Comparison of ENCODE assay signal across 11 cellular contexts in the genomic region with DNA sequence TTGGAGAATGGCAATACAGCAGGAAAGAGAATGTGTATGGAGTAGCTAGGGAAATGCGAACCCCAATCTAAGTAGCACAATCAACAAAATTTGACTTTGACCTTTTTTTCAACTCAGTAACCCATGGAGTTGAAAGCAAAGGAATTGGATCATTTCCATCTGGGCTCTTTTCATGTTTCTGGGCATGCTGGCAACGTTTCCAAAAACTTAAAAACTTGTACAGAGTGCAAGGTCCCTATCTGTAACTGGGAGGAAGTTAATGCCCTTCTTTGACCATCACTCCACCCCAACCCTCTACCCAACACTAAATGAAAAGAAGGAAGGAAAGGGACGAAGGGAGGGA. TPM values are rescaled to one million over a fixed set of nuclear protein-coding genes. Genes with fewer than 3 reads are reported as not detected.
DNase-seq lines count a peak whose midpoint lies in the region; ATAC-seq and TF ChIP-seq lines count a peak whose summit lies in the region.
"Had no signal": no experiment of that assay in that cellular context is flagged by ENCODE, and none has a peak within 500 bp of the region (broad histone marks: within the 10 kb centered on the region; RNA-seq: fewer than 3 reads in every experiment).

No MANE protein-coding gene starts in this region.

- H3K27ac ChIP-seq in ACC112 (ENCODE audit: low read depth, low read length) = no peak overlapping the region; the same call in 1 of the 2 replicates
- H3K27ac ChIP-seq in HCT116 (ENCODE audit: low read depth, low read length) = peak overlapping the region; percentile 55; the same call in 1 of the 2 replicates

- TF ChIP-seq CTCF in HCT116 (IDR thresholded peaks at IDR 0.05 in 2 of 3, conservative IDR thresholded peaks at IDR 0.05 in 1 of 3; ENCODE audit: borderline replicate concordance in 1 of 3, insufficient read depth in 1 of 3, low read depth in 2 of 3, low read length in 2 of 3) = no peak
- no peak for TF ChIP-seq CTCF in nephron progenitor cell (IDR thresholded peaks at IDR 0.05)

- H3K4me3 ChIP-seq in ACC112 (ENCODE audit: low read depth, low read length) (peak overlapping the region; percentile 93), HCT116 (replicated peaks in 1 of 2; ENCODE audit: low read depth in 1 of 2, low read length in 2 of 2) (peak overlapping the region; percentile 44 to 87; a peak in 3 of 4 replicates)

- DNase-seq in HCT116 (ENCODE audit: low read depth, low spot score) (no peak), nephron progenitor cell (no peak), NCI-H187 (lab: John Stamatoyannopoulos, UW) (no peak), RPMI8226 (no peak)
- DNase-seq in activated T-helper 2 cell treated with anti-CD3 and anti-CD28 coated beads, Interferon-gamma antibody, Interleukin-2, Interleukin-4, amounts not matched to agents 10 μg/mL and 5 μg/mL and 100 μg/mL, durations not matched to agents 14 hours and 24 hours and 36 hours (ENCODE audit: low spot score) = no peak
- DNase-seq: COR-L47; stimulated activated CD4-positive, alpha-beta T cell treated with anti-CD3 and anti-CD28 coated beads, Interleukin-4, amount 100 ng/mL, for 1 hour had no signal

- BruUV-seq in HCT116 (replicated peaks; lab: Mats Ljungman, UMichigan) = no TSS peak

- H3K9me3 ChIP-seq in HCT116 (ENCODE audit: control insufficient read depth in 1 of 2, insufficient read depth in 1 of 2, low read depth in 1 of 2, low read length in 2 of 2) = no peaks in the 10 kb centered on the region
- H3K9me3 ChIP-seq: esophagus muscularis mucosa had no signal

- peak overlapping the region; percentile 94; the same call in 1 of the 2 replicates for H3K9ac ChIP-seq in HCT116 (ENCODE audit: low read length)

- H3K4me2 ChIP-seq in HCT116 (ENCODE audit: low read length) = peak overlapping the region; percentile 89

- H3K4me1 Mint-ChIP-seq in activated naive CD8-positive, alpha-beta T cell (ENCODE audit: low read depth) = peaks cover 19% of the 10 kb centered on the region
- H3K4me1 Mint-ChIP-seq in nephron progenitor cell = peaks cover 12% of the 10 kb centered on the region
- H3K4me1 Mint-ChIP-seq in activated T-helper 2 cell treated with anti-CD3 and anti-CD28 coated beads, Interferon-gamma antibody, Interleukin-2, Interleukin-4, amounts not matched to agents 10 μg/mL and 5 μg/mL and 100 μg/mL, durations not matched to agents 14 hours and 24 hours and 36 hours (ENCODE audit: low read depth) = peaks cover 16% of the 10 kb centered on the region

- ATAC-seq in HCT116 (no peak), HG03280 (IDR thresholded peaks at IDR 0.05; ENCODE audit: unreplicated experiment) (no peak)

- H4K20me1 ChIP-seq in HCT116 (ENCODE audit: insufficient read depth) = no peaks in the 10 kb centered on the region

- POLR2A ChIA-PET in HCT116 (lab: Charles Lee) = no interaction called here

- no peaks in the 10 kb centered on the region for H3K9me3 Mint-ChIP-seq in activated naive CD8-positive, alpha-beta T cell (ENCODE audit: low read depth)
- peaks cover 4% of the 10 kb centered on the region for H3K9me3 Mint-ChIP-seq in nephron progenitor cell
- H3K9me3 Mint-ChIP-seq in activated T-helper 2 cell treated with anti-CD3 and anti-CD28 coated beads, Interferon-gamma antibody, Interleukin-2, Interleukin-4, amounts not matched to agents 10 μg/mL and 5 μg/mL and 100 μg/mL, durations not matched to agents 14 hours and 24 hours and 36 hours = no peaks in the 10 kb centered on the region

- RAD21 ChIA-PET in HCT116 (lab: Charles Lee; ENCODE audit: low non-redundant PET in 1 of 2, low total read pairs in 2 of 2, uncharacterized antibody in 2 of 2, unreplicated experiment in 2 of 2) = no interaction called here

- H3K4me1 ChIP-seq in ACC112 (ENCODE audit: control insufficient read depth, insufficient read depth, low read length, unreplicated experiment) (peaks cover 7% of the 10 kb centered on the region), HCT116 (ENCODE audit: control insufficient read depth in 1 of 2, insufficient read depth in 2 of 2, low read length in 2 of 2) (peaks cover 14 to 22% of the 10 kb centered on the region in 2 experiments)

- H3K36me3 ChIP-seq in ACC112 (ENCODE audit: insufficient read depth, low read length) (no peaks in the 10 kb centered on the region), HCT116 (ENCODE audit: control insufficient read depth in 1 of 2, insufficient read depth in 2 of 2, low read length in 2 of 2) (no peaks in the 10 kb centered on the region)
- H3K36me3 ChIP-seq: esophagus muscularis mucosa had no signal

- H3K36me3 Mint-ChIP-seq in activated naive CD8-positive, alpha-beta T cell = no peaks in the 10 kb centered on the region
- H3K36me3 Mint-ChIP-seq in nephron progenitor cell (ENCODE audit: low read depth) = peaks cover 22% of the 10 kb centered on the region
- peaks cover 4% of the 10 kb centered on the region for H3K36me3 Mint-ChIP-seq in activated T-helper 2 cell treated with anti-CD3 and anti-CD28 coated beads, Interferon-gamma antibody, Interleukin-2, Interleukin-4, amounts not matched to agents 10 μg/mL and 5 μg/mL and 100 μg/mL, durations not matched to agents 14 hours and 24 hours and 36 hours (ENCODE audit: low read depth)

- H3K4me3 Mint-ChIP-seq in activated naive CD8-positive, alpha-beta T cell = peak overlapping the region; percentile 88
- peak overlapping the region; percentile 55 for H3K4me3 Mint-ChIP-seq in nephron progenitor cell
- no peak overlapping the region for H3K4me3 Mint-ChIP-seq in activated T-helper 2 cell treated with anti-CD3 and anti-CD28 coated beads, Interferon-gamma antibody, Interleukin-2, Interleukin-4, amounts not matched to agents 10 μg/mL and 5 μg/mL and 100 μg/mL, durations not matched to agents 14 hours and 24 hours and 36 hours (ENCODE audit: low read depth)

- no peak for TF ChIP-seq RAD21 in HCT116 (IDR thresholded peaks at IDR 0.05; ENCODE audit: low read depth)

- peak overlapping the region; percentile 54 for H3K27ac Mint-ChIP-seq in activated naive CD8-positive, alpha-beta T cell
- no peak overlapping the region for H3K27ac Mint-ChIP-seq in nephron progenitor cell
- H3K27ac Mint-ChIP-seq in activated T-helper 2 cell treated with anti-CD3 and anti-CD28 coated beads, Interferon-gamma antibody, Interleukin-2, Interleukin-4, amounts not matched to agents 10 μg/mL and 5 μg/mL and 100 μg/mL, durations not matched to agents 14 hours and 24 hours and 36 hours = no peak overlapping the region

- H2AFZ ChIP-seq in ACC112 (ENCODE audit: low read length, unreplicated experiment) (peak overlapping the region; percentile 59), HCT116 (ENCODE audit: low read depth, low read length, poor library complexity, severe bottlenecking) (peak overlapping the region; percentile 79)

- CTCF ChIA-PET in HCT116 (lab: Charles Lee) = no interaction called here

- no peaks in the 10 kb centered on the region for H3K27me3 Mint-ChIP-seq in activated naive CD8-positive, alpha-beta T cell
- H3K27me3 Mint-ChIP-seq in nephron progenitor cell (ENCODE audit: low read depth, poor library complexity) = peaks cover 8% of the 10 kb centered on the region
- H3K27me3 Mint-ChIP-seq in activated T-helper 2 cell treated with anti-CD3 and anti-CD28 coated beads, Interferon-gamma antibody, Interleukin-2, Interleukin-4, amounts not matched to agents 10 μg/mL and 5 μg/mL and 100 μg/mL, durations not matched to agents 14 hours and 24 hours and 36 hours (ENCODE audit: low read depth) = peaks cover 2% of the 10 kb centered on the region

- TF ChIP-seq POLR2A in HCT116 (IDR thresholded peaks at IDR 0.05; ENCODE audit: borderline replicate concordance, extremely low read depth, insufficient read depth, insufficient read length) = no peak

- H3K27me3 ChIP-seq in ACC112 (ENCODE audit: insufficient read depth, low read length) (no peaks in the 10 kb centered on the region), HCT116 (ENCODE audit: insufficient read depth, low read length) (no peaks in the 10 kb centered on the region)
- H3K27me3 ChIP-seq: esophagus muscularis mucosa had no signal

- H3K9me2 ChIP-seq in HCT116 (ENCODE audit: insufficient read depth) = no peaks in the 10 kb centered on the region

- intact Hi-C loops in HCT116 (cut with micrococcal nuclease) = loop anchor here (1.0 kb wide), 1 partner anchor 76 kb away; the partner anchor contains the start of gene TAX1BP1
- intact Hi-C loops in activated T-helper 2 cell treated with anti-CD3 and anti-CD28 coated beads, Interferon-gamma antibody, Interleukin-2, Interleukin-4, amounts not matched to agents 10 μg/mL and 5 μg/mL and 100 μg/mL, durations not matched to agents 14 hours and 24 hours and 36 hours (cut with micrococcal nuclease) = loop anchor here (1.0 to 10.0 kb wide), 5 partner anchors 76 to 1372 kb away; partner anchors contain the start of genes SNX10 and TAX1BP1

- H3K79me2 ChIP-seq in ACC112 (ENCODE audit: control insufficient read depth, insufficient read depth, low read length, unreplicated experiment) (peaks cover 13% of the 10 kb centered on the region), HCT116 (ENCODE audit: insufficient read depth, low read length) (peaks cover 11% of the 10 kb centered on the region)

TF ChIP-seq in HCT116, 20 proteins besides CTCF, POLR2A, EP300 and RAD21:
- no peak for TF ChIP-seq SP1 (IDR thresholded peaks at IDR 0.05; ENCODE audit: low read depth)
- no peak for TF ChIP-seq ZFX (IDR thresholded peaks at IDR 0.05)
- no peak for TF ChIP-seq CBX3 (IDR thresholded peaks at IDR 0.05; ENCODE audit: low read depth)
- TF ChIP-seq, protein P1, sequence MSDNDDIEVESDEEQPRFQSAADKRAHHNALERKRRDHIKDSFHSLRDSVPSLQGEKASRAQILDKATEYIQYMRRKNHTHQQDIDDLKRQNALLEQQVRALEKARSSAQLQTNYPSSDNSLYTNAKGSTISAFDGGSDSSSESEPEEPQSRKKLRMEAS (IDR thresholded peaks at IDR 0.05) = no peak; the same call in 1 of the 2 replicates
- no peak for TF ChIP-seq FOSL1 (IDR thresholded peaks at IDR 0.05; ENCODE audit: low read depth)
- no peak for TF ChIP-seq ZNF274 (IDR thresholded peaks at IDR 0.05; ENCODE audit: low read depth, low read length)
- TF ChIP-seq, protein P2, sequence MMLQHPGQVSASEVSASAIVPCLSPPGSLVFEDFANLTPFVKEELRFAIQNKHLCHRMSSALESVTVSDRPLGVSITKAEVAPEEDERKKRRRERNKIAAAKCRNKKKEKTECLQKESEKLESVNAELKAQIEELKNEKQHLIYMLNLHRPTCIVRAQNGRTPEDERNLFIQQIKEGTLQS (IDR thresholded peaks at IDR 0.05) = no peak
- TF ChIP-seq EZH2 (IDR thresholded peaks at IDR 0.05) = no peak

RNA-seq across cellular contexts. Expression of gene HIBADH, which starts 1.3 kb away (rescaled TPM):
- 32.4 TPM for total RNA-seq in HCT116 (2021; ENCODE audit: unreplicated experiment)
- 20.8 and 24.6 TPM in 2 replicates for polyA plus RNA-seq in HCT116 (2012)
- 23.1 and 27.9 TPM in 2 replicates for total RNA-seq in activated T-helper 2 cell treated with anti-CD3 and anti-CD28 coated beads, Interferon-gamma antibody, Interleukin-2, Interleukin-4, amounts not matched to agents 10 μg/mL and 5 μg/mL and 100 μg/mL, durations not matched to agents 14 hours and 24 hours and 36 hours
